Comparison of ENCODE assay signal across 18 cellular contexts in the genomic region with DNA sequence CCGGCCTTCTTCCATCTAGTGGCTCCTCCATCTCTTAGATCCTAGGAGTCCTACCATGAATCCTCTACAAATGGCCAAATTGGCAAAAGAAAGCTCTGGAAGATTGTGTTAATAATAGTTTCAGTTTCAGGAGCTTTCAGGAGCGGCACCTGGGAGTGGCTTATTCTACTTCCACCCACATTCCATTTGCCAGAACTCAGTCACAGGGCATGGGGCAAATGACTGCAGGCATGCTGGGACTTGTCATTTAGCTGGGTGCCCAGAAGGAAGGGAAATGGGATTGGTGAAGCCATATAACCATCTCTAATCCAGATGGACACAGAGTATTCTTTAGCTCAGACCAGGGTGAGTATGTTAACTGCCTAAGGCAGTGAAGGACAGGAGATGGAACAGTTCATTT. TPM values are rescaled to one million over a fixed set of nuclear protein-coding genes. Genes with fewer than 3 reads are reported as not detected.
DNase-seq lines count a peak whose midpoint lies in the region; ATAC-seq and TF ChIP-seq lines count a peak whose summit lies in the region.
"Had no signal": no experiment of that assay in that cellular context is flagged by ENCODE, and none has a peak within 500 bp of the region (broad histone marks: within the 10 kb centered on the region; RNA-seq: fewer than 3 reads in every experiment).

No MANE protein-coding gene starts in this region.

- H3K4me1 ChIP-seq in mammary epithelial cell (ENCODE audit: insufficient read depth, low read length), result peaks cover 31% of the 10 kb centered on the region

- no peaks in the 10 kb centered on the region for H4K20me1 ChIP-seq in mammary epithelial cell (ENCODE audit: insufficient read depth, low read length)

- peak overlapping the region; percentile 65 for H3K27ac ChIP-seq in mammary epithelial cell (ENCODE audit: insufficient read depth, low read depth, low read length)
- H3K27ac ChIP-seq: 22Rv1, C4-2B, suprapubic skin had no signal

- WGBS in mammary epithelial cell (ENCODE audit: low coverage, missing lambda C conversion rate), result 55% methylated on average over 2 of the region's 2 CpGs
- 44 to 60% methylated on average over 2 of the region's 2 CpGs for WGBS in lower leg skin, 2 donors

- H3K36me3 ChIP-seq in mammary epithelial cell (ENCODE audit: insufficient read depth, low read length), result no peaks in the 10 kb centered on the region
- H3K36me3 ChIP-seq: suprapubic skin had no signal

- TF ChIP-seq CTCF in mammary epithelial cell (conservative IDR thresholded peaks at IDR 0.05 in 1 of 2, IDR thresholded peaks at IDR 0.05 in 1 of 2; ENCODE audit: extremely low read depth in 1 of 2, insufficient read depth in 1 of 2, low read depth in 1 of 2, low read length in 2 of 2) (no peak), lower leg skin (IDR thresholded peaks at IDR 0.05) (no peak)

- H3K4me2 ChIP-seq in mammary epithelial cell (ENCODE audit: insufficient read depth, low read depth, low read length), result peak overlapping the region; percentile 67

- peaks cover 2% of the 10 kb centered on the region for H3K9me3 ChIP-seq in mammary epithelial cell (replicated peaks; ENCODE audit: insufficient read depth, low read length)
- H3K9me3 ChIP-seq: suprapubic skin had no signal

- no peak for TF ChIP-seq POLR2A in lower leg skin (IDR thresholded peaks at IDR 0.05)

- CTCF ChIA-PET in mammary epithelial cell (lab: Charles Lee; ENCODE audit: low non-redundant PET), result interaction anchor here (0.5 to 0.8 kb wide), 3 partner anchors 83 to 1622 kb away, joined by 3 to 5 read pairs (median 5); no protein-coding TSS in a partner anchor

- no peak overlapping the region for H3K4me3 ChIP-seq in mammary epithelial cell (replicated peaks in 1 of 3; ENCODE audit: insufficient read depth in 1 of 3, low read depth in 2 of 3, low read length in 3 of 3)
- H3K4me3 ChIP-seq in lower leg skin (ENCODE audit: low read depth, poor library complexity, severe bottlenecking), result no peak overlapping the region
- H3K4me3 ChIP-seq: suprapubic skin had no signal

- in situ Hi-C loops in mammary epithelial cell (cut with MboI; ENCODE audit: low sequenced_read_pairs in 2 of 2), result loop anchor here in 1 of 2 donors (25.0 kb wide), 1 partner anchor 342 kb away; no protein-coding TSS in a partner anchor

- ATAC-seq in GM19023 (IDR thresholded peaks at IDR 0.05; ENCODE audit: unreplicated experiment), result no peak
- no peak for ATAC-seq in GM21786 (IDR thresholded peaks at IDR 0.05; ENCODE audit: unreplicated experiment)
- ATAC-seq: right cardiac atrium had no signal

- intact Hi-C loops in mammary epithelial cell (cut with micrococcal nuclease), result no loop called here
- intact Hi-C loops in lower leg skin (cut with DNase I; ENCODE audit: low total_unique reads), result no loop called here

- DNase-seq in DMS79 treated with DMSO at 0.1 percent for 48 hours (lab: John Stamatoyannopoulos, UW) (peak; percentile 45), DMS79 (lab: John Stamatoyannopoulos, UW) (no peak), mammary epithelial cell (peak; percentile 88), lower leg skin (ENCODE audit: low spot score in 2 of 2) (peak; percentile 56 to 86), dedifferentiated amniotic fluid mesenchymal stem cell (ENCODE audit: extremely low spot score) (no peak), NCI-H226 (no peak)
- DNase-seq: activated effector memory CD4-positive, alpha-beta T cell treated with Interleukin-2 at 50 U/mL for 16 hours; amniotic stem cell; DMS53; immature natural killer cell; NCI-H1092 treated with DMSO at 0.1 percent for 48 hours; right cardiac atrium; SHP77 treated with DMSO at 0.1 percent for 48 hours had no signal

- dilution Hi-C loops in mammary epithelial cell (cut with HindIII; ENCODE audit: low sequenced_read_pairs), result loop anchor here (10.0 kb wide), 1 partner anchor 54 kb away; no protein-coding TSS in a partner anchor

- no TSS peak for BruUV-seq in mammary epithelial cell (replicated peaks; lab: Mats Ljungman, UMichigan)

- H3K9ac ChIP-seq in mammary epithelial cell (ENCODE audit: insufficient read depth, low read length), result no peak overlapping the region

- no peaks in the 10 kb centered on the region for H3K79me2 ChIP-seq in mammary epithelial cell (ENCODE audit: insufficient read depth, low read length)

- no peaks in the 10 kb centered on the region for H3K27me3 ChIP-seq in mammary epithelial cell (ENCODE audit: insufficient read depth, low read length)

- peak overlapping the region; percentile 82 for H2AFZ ChIP-seq in mammary epithelial cell (ENCODE audit: low read depth, low read length)

RNA-seq across cellular contexts. Expression of a gene that starts 3.6 kb away (rescaled TPM):
- total RNA-seq in mammary epithelial cell (10 to 100 TPM in 1 of 2 donors, 1 to 10 TPM in 1; 8.2 to 14.8 TPM), lower leg skin (100 to 1,000 TPM in 1 of 4 donors, 10 to 100 TPM in 3; 34.5 to 113 (median 58.8) TPM)
- 4.6 TPM for polyA plus RNA-seq in mammary epithelial cell
- polyA minus RNA-seq in mammary epithelial cell, result 4.1 TPM
- polyA plus RNA-seq: immature natural killer cell had no signal

Comparison
In these comparisons a context has a peak if more than half of its experiments do, and no peak if none do; other contexts are left out.
1. DNase-seq: peak in DMS79 treated with DMSO at 0.1 percent for 48 hours (single experiment), mammary epithelial cell (single experiment) and lower leg skin (2 of 2); none in DMS79 (single experiment), dedifferentiated amniotic fluid mesenchymal stem cell (single experiment) and NCI-H226 (single experiment).